ENCODE assay signal across 15 cellular contexts in genomic region chr1:224707849-224708725, GRCh38.
A peak's percentile ranks its signal among the peaks of the same experiment; 100 is the strongest.
DNase-seq lines count a peak whose midpoint lies in the region; ATAC-seq and TF ChIP-seq lines count a peak whose summit lies in the region.
"Had no signal": no experiment of that assay in that cellular context is flagged by ENCODE, and none has a peak within 500 bp of the region (broad histone marks: within the 10 kb centered on the region; RNA-seq: fewer than 3 reads in every experiment).

No MANE protein-coding gene starts in this region.

- peak; percentile 62 for DNase-seq in PC-3
- DNase-seq in fibroblast of lung (ENCODE audit: low read depth in 2 of 2), result peak; percentile 82 to 89
- no peak for DNase-seq in stimulated activated CD4-positive, alpha-beta T cell treated with anti-CD3 and anti-CD28 coated beads, Interleukin-4, amount 100 ng/mL, for 24 hours
- DNase-seq in suprapubic skin (ENCODE audit: low spot score in 2 of 2), result no peak
- no peak for DNase-seq in DMS79 treated with DMSO at 0.1 percent for 48 hours (lab: John Stamatoyannopoulos, UW)
- DNase-seq in CD4-positive, alpha-beta memory T cell, result no peak
- DNase-seq: activated CD4-positive, CD25-positive, alpha-beta regulatory T cell treated with anti-CD3 and anti-CD28 coated beads, Interleukin-2, amount 50 U/mL, for 72 hours; amygdala; GF-D8; NCI-H146; stimulated activated CD4-positive, alpha-beta T cell treated with anti-CD3 and anti-CD28 coated beads, Interleukin-4, amount 100 ng/mL, for 4 hours; thyroid gland had no signal

- intact Hi-C loops in PC-3 (cut with micrococcal nuclease), result no loop called here
- intact Hi-C loops in CD4-positive, alpha-beta memory T cell (cut with micrococcal nuclease), result no loop called here

- H3K27ac ChIP-seq in PC-3 (ENCODE audit: low read length), result no peak overlapping the region
- H3K27ac ChIP-seq in fibroblast of lung (ENCODE audit: insufficient read depth, low read length), result peak overlapping the region; percentile 41
- H3K27ac ChIP-seq in suprapubic skin, result no peak overlapping the region
- no peak overlapping the region for H3K27ac ChIP-seq in CD4-positive, alpha-beta memory T cell (ENCODE audit: low read depth, low read length)
- H3K27ac ChIP-seq: thyroid gland had no signal

- H3K36me3 ChIP-seq in PC-3 (ENCODE audit: low read depth, low read length) (no peaks in the 10 kb centered on the region), fibroblast of lung (ENCODE audit: control insufficient read depth, insufficient read depth, low read length) (no peaks in the 10 kb centered on the region), skeletal muscle satellite cell (ENCODE audit: insufficient read depth, low read length) (no peaks in the 10 kb centered on the region), suprapubic skin (no peaks in the 10 kb centered on the region)
- no peaks in the 10 kb centered on the region for H3K36me3 ChIP-seq in CD4-positive, alpha-beta memory T cell (ENCODE audit: insufficient read depth, low read length)
- H3K36me3 ChIP-seq: thyroid gland had no signal

- TF ChIP-seq EP300 in suprapubic skin (IDR thresholded peaks at IDR 0.05), result no peak

- no TSS peak for BruUV-seq in PC-3 (replicated peaks; lab: Mats Ljungman, UMichigan)

- no peak overlapping the region for H3K9ac ChIP-seq in PC-3 (ENCODE audit: low read length)
- no peak overlapping the region for H3K9ac ChIP-seq in fibroblast of lung (ENCODE audit: insufficient read depth, low read length)
- no peak overlapping the region for H3K9ac ChIP-seq in skeletal muscle satellite cell (ENCODE audit: low read depth, low read length)

- no peaks in the 10 kb centered on the region for H3F3A ChIP-seq in PC-3 (ENCODE audit: low read length, unreplicated experiment)

- CTCF ChIA-PET in PC-3 (lab: Charles Lee), result interaction anchor here (0.6 kb wide), 1 partner anchor 11 kb away, joined by 3 read pairs; no protein-coding TSS in a partner anchor
- CTCF ChIA-PET in CD4-positive, alpha-beta memory T cell (lab: Charles Lee; ENCODE audit: partially characterized antibody), result no interaction called here

- peaks cover 8% of the 10 kb centered on the region; the same call in 1 of the 2 replicates for H3K4me1 ChIP-seq in PC-3 (ENCODE audit: insufficient read depth, low read length)
- H3K4me1 ChIP-seq in fibroblast of lung (ENCODE audit: control insufficient read depth, extremely low read depth, insufficient read depth, low read length), result peaks cover 4% of the 10 kb centered on the region
- peaks cover 11% of the 10 kb centered on the region for H3K4me1 ChIP-seq in skeletal muscle satellite cell (ENCODE audit: control insufficient read depth, insufficient read depth, low read length)
- no peaks in the 10 kb centered on the region for H3K4me1 ChIP-seq in suprapubic skin
- H3K4me1 ChIP-seq in CD4-positive, alpha-beta memory T cell (ENCODE audit: insufficient read depth, low read length), result no peaks in the 10 kb centered on the region
- H3K4me1 ChIP-seq: thyroid gland had no signal

- H3K9me3 Mint-ChIP-seq in CD4-positive, alpha-beta memory T cell, result no peaks in the 10 kb centered on the region

- TF ChIP-seq CTCF in PC-3 (conservative IDR thresholded peaks at IDR 0.05; ENCODE audit: low read depth, low read length), result no peak
- no peak for TF ChIP-seq CTCF in fibroblast of lung (conservative IDR thresholded peaks at IDR 0.05 in 1 of 2, IDR thresholded peaks at IDR 0.05 in 1 of 2; ENCODE audit: low read depth in 1 of 2, low read length in 2 of 2)
- TF ChIP-seq CTCF in suprapubic skin (IDR thresholded peaks at IDR 0.05), result no peak

- no peaks in the 10 kb centered on the region for H3K9me2 ChIP-seq in PC-3 (replicated peaks; ENCODE audit: low read length)

- H3K9me3 ChIP-seq in PC-3 (ENCODE audit: low read length), result no peaks in the 10 kb centered on the region
- no peaks in the 10 kb centered on the region for H3K9me3 ChIP-seq in fibroblast of lung (ENCODE audit: control insufficient read depth, insufficient read depth, low read depth, low read length)
- H3K9me3 ChIP-seq in skeletal muscle satellite cell (replicated peaks; ENCODE audit: low read length), result no peaks in the 10 kb centered on the region
- no peaks in the 10 kb centered on the region for H3K9me3 ChIP-seq in suprapubic skin
- no peaks in the 10 kb centered on the region for H3K9me3 ChIP-seq in CD4-positive, alpha-beta memory T cell (ENCODE audit: control insufficient read depth in 1 of 2, low read length in 2 of 2)
- H3K9me3 ChIP-seq: thyroid gland had no signal

- no peak for TF ChIP-seq POLR2A in suprapubic skin (IDR thresholded peaks at IDR 0.05)

- peak; percentile 55 for ATAC-seq in GM18867 (IDR thresholded peaks at IDR 0.05; ENCODE audit: unreplicated experiment)
- ATAC-seq in PC-3, result peak; percentile 72
- ATAC-seq: Panc1 had no signal

- H3K4me3 Mint-ChIP-seq in CD4-positive, alpha-beta memory T cell, result no peak overlapping the region

- no peaks in the 10 kb centered on the region for H4K20me1 ChIP-seq in PC-3 (ENCODE audit: low read length)
- H4K20me1 ChIP-seq in fibroblast of lung (ENCODE audit: control insufficient read depth, extremely low read depth, insufficient read depth, low read length), result no peaks in the 10 kb centered on the region

- H2AFZ ChIP-seq in PC-3 (ENCODE audit: low read length) (no peak overlapping the region), fibroblast of lung (ENCODE audit: low read length) (peak overlapping the region; percentile 78)

- no peak overlapping the region for H3K27ac Mint-ChIP-seq in CD4-positive, alpha-beta memory T cell

- H3K4me2 ChIP-seq in PC-3 (ENCODE audit: low read length), result no peak overlapping the region
- H3K4me2 ChIP-seq in fibroblast of lung (ENCODE audit: extremely low read depth, insufficient read depth, low read length), result no peak overlapping the region
- peak overlapping the region; percentile 11 for H3K4me2 ChIP-seq in skeletal muscle satellite cell (ENCODE audit: low read length)

- POLR2A ChIA-PET in PC-3 (lab: Charles Lee; ENCODE audit: unreplicated experiment), result no interaction called here
- POLR2A ChIA-PET in CD4-positive, alpha-beta memory T cell (lab: Charles Lee; ENCODE audit: partially characterized antibody), result no interaction called here

- no peak overlapping the region for H3K4me3 ChIP-seq in PC-3 (ENCODE audit: low read length)
- no peak overlapping the region for H3K4me3 ChIP-seq in fibroblast of lung (replicated peaks in 1 of 4; ENCODE audit: control extremely low read depth in 1 of 4, insufficient read depth in 1 of 4, low read depth in 3 of 4, low read length in 4 of 4)
- H3K4me3 ChIP-seq in skeletal muscle satellite cell (ENCODE audit: low read length), result no peak overlapping the region
- no peak overlapping the region for H3K4me3 ChIP-seq in suprapubic skin
- no peak overlapping the region for H3K4me3 ChIP-seq in CD4-positive, alpha-beta memory T cell (ENCODE audit: low read length in 2 of 2)
- H3K4me3 ChIP-seq: thyroid gland had no signal

- no peaks in the 10 kb centered on the region for H3K79me2 ChIP-seq in PC-3 (ENCODE audit: low read length)
- no peaks in the 10 kb centered on the region for H3K79me2 ChIP-seq in fibroblast of lung (ENCODE audit: control insufficient read depth, insufficient read depth, low read length)

- peaks cover 11 to 14% of the 10 kb centered on the region in 2 donors for H3K27me3 Mint-ChIP-seq in CD4-positive, alpha-beta memory T cell

- H3K27me3 ChIP-seq in PC-3 (ENCODE audit: low read length), result no peaks in the 10 kb centered on the region
- no peaks in the 10 kb centered on the region for H3K27me3 ChIP-seq in fibroblast of lung (ENCODE audit: control insufficient read depth, insufficient read depth, low read length)
- peaks cover 14% of the 10 kb centered on the region for H3K27me3 ChIP-seq in skeletal muscle satellite cell (ENCODE audit: control insufficient read depth, insufficient read depth, low read length)
- no peaks in the 10 kb centered on the region for H3K27me3 ChIP-seq in suprapubic skin
- no peaks in the 10 kb centered on the region for H3K27me3 ChIP-seq in CD4-positive, alpha-beta memory T cell (ENCODE audit: insufficient read depth, low read length)
- H3K27me3 ChIP-seq: thyroid gland had no signal

- WGBS in suprapubic skin, result 76% methylated on average over 7 of the region's 7 CpGs

- peaks cover 0 to 1% (median 0%) of the 10 kb centered on the region in 4 donors for H3K4me1 Mint-ChIP-seq in CD4-positive, alpha-beta memory T cell

- no peaks in the 10 kb centered on the region for H3K36me3 Mint-ChIP-seq in CD4-positive, alpha-beta memory T cell

Comparison
In these comparisons a context has a peak if more than half of its experiments do, and no peak if none do; other contexts are left out.
1. DNase-seq: peak in PC-3 (single experiment) and fibroblast of lung (2 of 2); none in stimulated activated CD4-positive, alpha-beta T cell treated with anti-CD3 and anti-CD28 coated beads, Interleukin-4, amount 100 ng/mL, for 24 hours (single experiment), suprapubic skin (0 of 2), DMS79 treated with DMSO at 0.1 percent for 48 hours (single experiment) and CD4-positive, alpha-beta memory T cell (0 of 5).